2 cellular contexts compared by ENCODE assay signal in genomic region chr4:46908148-46908547, GRCh38.
TF ChIP-seq lines count a peak whose summit lies in the region.

No MANE protein-coding gene starts in this region.

TF ChIP-seq in HepG2, 621 proteins besides CTCF, POLR2A, EP300 and RAD21:
- TF ChIP-seq ZFP37 (CRISPR knock-in tag; IDR thresholded peaks at IDR 0.05; ENCODE audit: borderline replicate concordance) (no peak), RAD51 (IDR thresholded peaks at IDR 0.05; ENCODE audit: borderline replicate concordance) (peak; percentile 75; the same call in 1 of the 2 replicates), ZNF569 (CRISPR knock-in tag; IDR thresholded peaks at IDR 0.05; ENCODE audit: borderline replicate concordance) (no peak)

TF ChIP-seq in K562, 482 proteins besides CTCF, POLR2A, EP300 and RAD21:
- TF ChIP-seq TFE3 (CRISPR knock-in tag; IDR thresholded peaks at IDR 0.05) (peak; percentile 85), PKNOX1 (IDR thresholded peaks at IDR 0.05) (no peak)
